Comparison of ENCODE assay signal across 10 cellular contexts in the genomic region with DNA sequence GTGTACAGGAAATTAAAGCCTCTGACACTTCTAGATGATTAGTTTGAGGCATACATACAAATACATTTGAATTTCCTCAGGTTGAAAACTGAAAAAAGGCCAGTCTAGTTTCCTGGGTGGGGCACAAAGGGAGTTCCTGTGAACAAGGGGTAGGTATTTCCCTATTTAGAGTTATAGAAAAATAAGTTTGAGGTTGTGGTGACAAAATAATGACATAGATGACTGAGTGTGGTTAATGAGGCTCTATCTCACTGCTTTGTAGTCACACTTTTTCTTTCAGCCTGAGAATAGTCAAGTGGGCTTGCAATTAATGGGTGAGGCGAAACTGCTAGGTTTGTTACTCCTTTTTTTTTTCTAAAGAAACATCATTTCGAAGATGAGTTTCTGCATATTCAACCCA. TPM values are rescaled to one million over a fixed set of nuclear protein-coding genes. Genes with fewer than 3 reads are reported as not detected.
A peak's percentile ranks its signal among the peaks of the same experiment; 100 is the strongest.
DNase-seq lines count a peak whose midpoint lies in the region; ATAC-seq and TF ChIP-seq lines count a peak whose summit lies in the region.
"Had no signal": no experiment of that assay in that cellular context is flagged by ENCODE, and none has a peak within 500 bp of the region (broad histone marks: within the 10 kb centered on the region; RNA-seq: fewer than 3 reads in every experiment).

No MANE protein-coding gene starts in this region.

- TF ChIP-seq CTCF in GM12864 (IDR thresholded peaks at IDR 0.05; ENCODE audit: low read depth, low read length, missing control alignments) (no peak), Caco-2 (IDR thresholded peaks at IDR 0.05; ENCODE audit: insufficient read depth in 1 of 2, low read depth in 1 of 2, low read length in 1 of 2, severe bottlenecking in 1 of 2, unreplicated experiment in 1 of 2) (no peak)

- CTCF ChIA-PET in Caco-2 (lab: Charles Lee): no interaction called here

- DNase-seq in GM12864 (ENCODE audit: low read depth) (peak; percentile 46), GOT3 (lab: John Stamatoyannopoulos, UW) (no peak), C1 segment of cervical spinal cord (lab: John Stamatoyannopoulos, UW) (no peak), Caco-2 (no peak), foreskin melanocyte (no peak)
- DNase-seq in activated naive CD8-positive, alpha-beta T cell treated with anti-CD3 and anti-CD28 coated beads for 36 hours: peak; percentile 22
- DNase-seq: amygdala had no signal

- H3K9me3 Mint-ChIP-seq in activated naive CD8-positive, alpha-beta T cell treated with anti-CD3 and anti-CD28 coated beads for 36 hours: no peaks in the 10 kb centered on the region
- no peaks in the 10 kb centered on the region for H3K9me3 Mint-ChIP-seq in Caco-2 (ENCODE audit: unreplicated experiment)

- POLR2A ChIA-PET in Caco-2 (lab: Charles Lee): no interaction called here

- no TSS peak for BruUV-seq in Caco-2 (replicated peaks; lab: Mats Ljungman, UMichigan)

- H3K4me1 ChIP-seq in Caco-2: no peaks in the 10 kb centered on the region

- ATAC-seq in GM19467 (IDR thresholded peaks at IDR 0.05; ENCODE audit: unreplicated experiment) (peak; percentile 60), HG03469 (IDR thresholded peaks at IDR 0.05; ENCODE audit: unreplicated experiment) (peak; percentile 58)

- H3K4me3 Mint-ChIP-seq in activated naive CD8-positive, alpha-beta T cell treated with anti-CD3 and anti-CD28 coated beads for 36 hours: no peak overlapping the region
- H3K4me3 Mint-ChIP-seq in Caco-2 (ENCODE audit: unreplicated experiment): no peak overlapping the region

- peaks cover 55% of the 10 kb centered on the region for H3K4me1 Mint-ChIP-seq in activated naive CD8-positive, alpha-beta T cell treated with anti-CD3 and anti-CD28 coated beads for 36 hours
- H3K4me1 Mint-ChIP-seq in Caco-2 (ENCODE audit: low read depth, unreplicated experiment): no peaks in the 10 kb centered on the region

- H3K4me3 ChIP-seq in GM12864 (ENCODE audit: low read depth, low read length) (no peak overlapping the region), Caco-2 (ENCODE audit: low read depth, low read length) (no peak overlapping the region)
- H3K4me3 ChIP-seq: lung had no signal

- peaks cover 7% of the 10 kb centered on the region for H3K27me3 Mint-ChIP-seq in activated naive CD8-positive, alpha-beta T cell treated with anti-CD3 and anti-CD28 coated beads for 36 hours
- peaks cover 11% of the 10 kb centered on the region for H3K27me3 Mint-ChIP-seq in Caco-2 (ENCODE audit: insufficient read depth, unreplicated experiment)

- intact Hi-C loops in Caco-2 (cut with micrococcal nuclease; ENCODE audit: unreplicated experiment): no loop called here

- H3K36me3 Mint-ChIP-seq in activated naive CD8-positive, alpha-beta T cell treated with anti-CD3 and anti-CD28 coated beads for 36 hours: no peaks in the 10 kb centered on the region
- no peaks in the 10 kb centered on the region for H3K36me3 Mint-ChIP-seq in Caco-2 (ENCODE audit: insufficient read depth, unreplicated experiment)

- no peaks in the 10 kb centered on the region; the same call in 1 of the 2 replicates for H3K27me3 ChIP-seq in Caco-2 (replicated peaks; ENCODE audit: control insufficient read depth, insufficient read depth, low read length)

- H3K36me3 ChIP-seq in Caco-2 (ENCODE audit: control insufficient read depth, insufficient read depth, low read length): no peaks in the 10 kb centered on the region

- H3K9me3 ChIP-seq in Caco-2: no peaks in the 10 kb centered on the region

- peak overlapping the region; percentile 59 for H3K27ac Mint-ChIP-seq in activated naive CD8-positive, alpha-beta T cell treated with anti-CD3 and anti-CD28 coated beads for 36 hours
- no peak overlapping the region for H3K27ac Mint-ChIP-seq in Caco-2 (ENCODE audit: unreplicated experiment)

RNA-seq across cellular contexts. Expression of a gene that starts 4.3 kb away (rescaled TPM):
- 1 to 10 TPM; 2.0 to 2.7 TPM for total RNA-seq in activated naive CD8-positive, alpha-beta T cell treated with anti-CD3 and anti-CD28 coated beads for 36 hours
- 0.26 TPM in 1 of 2 replicates, not detected in the other for total RNA-seq in Caco-2 (2022)

Comparison
In these comparisons a context has a peak if more than half of its experiments do, and no peak if none do; other contexts are left out.
1. DNase-seq: peak in GM12864 (single experiment) and activated naive CD8-positive, alpha-beta T cell treated with anti-CD3 and anti-CD28 coated beads for 36 hours (single experiment); none in GOT3 (single experiment), C1 segment of cervical spinal cord (0 of 14), Caco-2 (0 of 2) and foreskin melanocyte (single experiment).